14 cellular contexts compared by ENCODE assay signal in the genomic region with DNA sequence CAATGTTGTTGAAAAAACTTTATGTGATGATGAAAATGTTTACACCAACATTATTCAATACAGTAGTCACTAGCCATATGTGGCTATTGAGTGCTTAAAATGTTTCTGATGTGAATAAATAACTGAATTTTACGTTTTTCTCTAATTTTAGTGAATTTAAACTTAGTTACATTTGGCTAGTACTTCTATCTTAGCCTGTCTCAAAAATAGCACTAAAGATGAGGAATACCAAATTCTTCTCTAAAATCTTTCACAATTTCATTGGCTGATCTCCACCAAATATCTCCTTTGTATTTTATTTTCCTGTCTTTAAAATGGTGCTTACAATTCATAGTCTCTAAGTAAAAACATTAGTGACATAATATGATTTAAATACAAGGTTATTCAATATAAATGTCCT.
"Had no signal": no experiment of that assay in that cellular context is flagged by ENCODE, and none has a peak within 500 bp of the region (broad histone marks: within the 10 kb centered on the region; RNA-seq: fewer than 3 reads in every experiment).

No MANE protein-coding gene starts in this region.

- H3K9me3 ChIP-seq: esophagus squamous epithelium, left lung, upper lobe of left lung had no signal

- H3K27me3 Mint-ChIP-seq: activated CD4-positive, alpha-beta memory T cell treated with anti-CD3 and anti-CD28 coated beads for 36 hours; activated naive CD8-positive, alpha-beta T cell; memory B cell; stimulated activated naive CD8-positive, alpha-beta T cell treated with anti-CD3 and anti-CD28 coated beads, Interleukin-15, Interleukin-2, amounts not matched to agents 100 ng/mL and 50 ng/mL, for 24 hours had no signal

- H3K36me3 Mint-ChIP-seq: activated CD4-positive, alpha-beta memory T cell treated with anti-CD3 and anti-CD28 coated beads for 36 hours; activated naive CD8-positive, alpha-beta T cell; memory B cell had no signal

- H3K9me3 Mint-ChIP-seq: activated CD4-positive, alpha-beta memory T cell treated with anti-CD3 and anti-CD28 coated beads for 36 hours; stimulated activated naive CD8-positive, alpha-beta T cell treated with anti-CD3 and anti-CD28 coated beads, Interleukin-15, Interleukin-2, amounts not matched to agents 100 ng/mL and 50 ng/mL, for 24 hours had no signal

- H3K4me3 Mint-ChIP-seq: activated CD4-positive, alpha-beta memory T cell treated with anti-CD3 and anti-CD28 coated beads for 36 hours; activated naive CD8-positive, alpha-beta T cell; memory B cell; nephron progenitor cell; stimulated activated naive CD8-positive, alpha-beta T cell treated with anti-CD3 and anti-CD28 coated beads, Interleukin-15, Interleukin-2, amounts not matched to agents 100 ng/mL and 50 ng/mL, for 24 hours had no signal

- H3K27me3 ChIP-seq: esophagus squamous epithelium, left lung, upper lobe of left lung had no signal

- ATAC-seq: sciatic nerve had no signal

- H3K4me3 ChIP-seq: esophagus squamous epithelium, left lung, upper lobe of left lung had no signal

- H3K27ac ChIP-seq: esophagus squamous epithelium, left lung, upper lobe of left lung had no signal

- H3K4me1 ChIP-seq: left lung, upper lobe of left lung had no signal

- H3K4me1 Mint-ChIP-seq: memory B cell had no signal

- DNase-seq: activated CD4-positive, alpha-beta memory T cell treated with anti-CD3 and anti-CD28 coated beads for 36 hours; activated gamma-delta T cell; activated T-cell treated with anti-CD3 and anti-CD28 coated beads, Interleukin-2, amount 50 U/mL, for 48 hours; esophagus squamous epithelium; left lung; nephron progenitor cell; stimulated activated CD4-positive, alpha-beta T cell treated with anti-CD3 and anti-CD28 coated beads, Interleukin-4, amount 100 ng/mL, for 1 hour; stimulated activated CD8-positive, alpha-beta memory T cell treated with anti-CD3 and anti-CD28 coated beads, Interleukin-4, amount 100 ng/mL, for 48 hours; T1000; upper lobe of left lung had no signal

- H3K27ac Mint-ChIP-seq: activated CD4-positive, alpha-beta memory T cell treated with anti-CD3 and anti-CD28 coated beads for 36 hours; activated naive CD8-positive, alpha-beta T cell; memory B cell; nephron progenitor cell; stimulated activated naive CD8-positive, alpha-beta T cell treated with anti-CD3 and anti-CD28 coated beads, Interleukin-15, Interleukin-2, amounts not matched to agents 100 ng/mL and 50 ng/mL, for 24 hours had no signal

- H3K36me3 ChIP-seq: esophagus squamous epithelium, left lung, upper lobe of left lung had no signal
